1 cellular context compared by ENCODE assay signal in genomic region chr21:44845418-44846200, GRCh38.
A peak's percentile ranks its signal among the peaks of the same experiment; 100 is the strongest.
TF ChIP-seq lines count a peak whose summit lies in the region.

No MANE protein-coding gene starts in this region.

TF ChIP-seq in K562, 482 proteins besides CTCF, POLR2A, EP300 and RAD21 (continued from another document and continues in another):
- TF ChIP-seq TFAM (CRISPR knock-in tag; conservative IDR thresholded peaks at IDR 0.05), result no peak
- TF ChIP-seq SOX6 (IDR thresholded peaks at IDR 0.05), result peak; percentile 48; the same call in 1 of the 2 replicates
- peak; percentile 45; the same call in 1 of the 2 replicates for TF ChIP-seq TFAP4 (CRISPR knock-in tag; IDR thresholded peaks at IDR 0.05; ENCODE audit: borderline replicate concordance)
- peak; percentile 61 for TF ChIP-seq RBFOX2 (IDR thresholded peaks at IDR 0.05; ENCODE audit: low read depth, low read length)
- no peak for TF ChIP-seq ZNF347 (CRISPR knock-in tag; IDR thresholded peaks at IDR 0.05; ENCODE audit: low read depth)
- 0 out of 2 replicates have a peak, but pooled peaks have one; percentile 16 for TF ChIP-seq MTF1 (CRISPR knock-in tag; IDR thresholded peaks at IDR 0.05; ENCODE audit: borderline replicate concordance)
- TF ChIP-seq TCFL5 (CRISPR knock-in tag; conservative IDR thresholded peaks at IDR 0.05), result no peak
- no peak for TF ChIP-seq E2F1 (CRISPR knock-in tag; IDR thresholded peaks at IDR 0.05)
- TF ChIP-seq ZNF41 (CRISPR knock-in tag; conservative IDR thresholded peaks at IDR 0.05), result peak; percentile 77
- TF ChIP-seq ZEB2 (IDR thresholded peaks at IDR 0.05), result no peak
- TF ChIP-seq STAT5B (CRISPR knock-in tag; IDR thresholded peaks at IDR 0.05), result peak; percentile 70; the same call in 1 of the 2 replicates
- no peak for TF ChIP-seq HLTF (IDR thresholded peaks at IDR 0.05)
- TF ChIP-seq IRF9 (tag; IDR thresholded peaks at IDR 0.05), result peak; percentile 64
- no peak for TF ChIP-seq ZNF3 (CRISPR knock-in tag; IDR thresholded peaks at IDR 0.05)
- peak; percentile 81; the same call in 1 of the 2 replicates for TF ChIP-seq HDAC2 (IDR thresholded peaks at IDR 0.05)
- TF ChIP-seq FIP1L1 (IDR thresholded peaks at IDR 0.05; ENCODE audit: low read depth, low read length, poor library complexity, severe bottlenecking), result peak; percentile 55
- no peak for TF ChIP-seq E2F8 (IDR thresholded peaks at IDR 0.05; ENCODE audit: low read depth, partially characterized antibody)
- TF ChIP-seq ARID1B (IDR thresholded peaks at IDR 0.05), result 0 out of 2 replicates have a peak, but pooled peaks have one; percentile 19
- peak; percentile 4 for TF ChIP-seq PRDM10 (IDR thresholded peaks at IDR 0.05; ENCODE audit: partially characterized antibody)
- TF ChIP-seq NFYB (IDR thresholded peaks at IDR 0.05; ENCODE audit: extremely low read depth, insufficient read length), result no peak
- TF ChIP-seq SMAD3 (CRISPR knock-in tag; conservative IDR thresholded peaks at IDR 0.05), result 0 out of 2 replicates have a peak, but pooled peaks have one; percentile 49
- no peak for TF ChIP-seq SLC30A9 (CRISPR knock-in tag; IDR thresholded peaks at IDR 0.05)
- TF ChIP-seq CLOCK (CRISPR knock-in tag; IDR thresholded peaks at IDR 0.05; ENCODE audit: borderline replicate concordance), result no peak
- TF ChIP-seq MTA1 (IDR thresholded peaks at IDR 0.05; ENCODE audit: borderline replicate concordance), result no peak
- peak; percentile 45; the same call in 1 of the 2 replicates for TF ChIP-seq ZBTB7A (IDR thresholded peaks at IDR 0.05; ENCODE audit: borderline replicate concordance, control insufficient read depth, low read depth, low read length)
- no peak for TF ChIP-seq MCM2 (IDR thresholded peaks at IDR 0.05; ENCODE audit: low read depth)
- no peak for TF ChIP-seq ZNF217 (CRISPR knock-in tag; IDR thresholded peaks at IDR 0.05)
- TF ChIP-seq SMARCA4 (IDR thresholded peaks at IDR 0.05), result no peak
- 0 out of 2 replicates have a peak, but pooled peaks have one; percentile 47 for TF ChIP-seq CREB5 (CRISPR knock-in tag; IDR thresholded peaks at IDR 0.05)
- no peak for TF ChIP-seq ZBTB12 (CRISPR knock-in tag; IDR thresholded peaks at IDR 0.05)
- no peak for TF ChIP-seq ZNF639 (CRISPR knock-in tag; conservative IDR thresholded peaks at IDR 0.05 in 1 of 2, IDR thresholded peaks at IDR 0.05 in 1 of 2)
- peak; percentile 82 for TF ChIP-seq EGR1 (conservative IDR thresholded peaks at IDR 0.05)
- no peak for TF ChIP-seq POLR3A (IDR thresholded peaks at IDR 0.05; ENCODE audit: borderline replicate concordance, extremely low read depth, insufficient read depth, insufficient read length)
- TF ChIP-seq ATF1 (CRISPR knock-in tag; IDR thresholded peaks at IDR 0.05), result no peak
- TF ChIP-seq ATF1 (tag; IDR thresholded peaks at IDR 0.05), result 0 out of 2 replicates have a peak, but pooled peaks have one; percentile 27
- TF ChIP-seq KLF16 (IDR thresholded peaks at IDR 0.05), result peak; percentile 74
- TF ChIP-seq UBTF (IDR thresholded peaks at IDR 0.05; ENCODE audit: borderline replicate concordance in 1 of 2, low read depth in 2 of 2, low read length in 2 of 2), result peak; percentile 52 to 84; a peak in 1 of 4 replicates
- 0 out of 2 replicates have a peak, but pooled peaks have one; percentile 56 for TF ChIP-seq MTA3 (IDR thresholded peaks at IDR 0.05; ENCODE audit: borderline replicate concordance)
